11 cellular contexts compared by ENCODE assay signal in genomic region chr1:109530457-109531204, GRCh38. TPM values are rescaled to one million over a fixed set of nuclear protein-coding genes. Genes with fewer than 3 reads are reported as not detected.
DNase-seq lines count a peak whose midpoint lies in the region; ATAC-seq and TF ChIP-seq lines count a peak whose summit lies in the region.
"Had no signal": no experiment of that assay in that cellular context is flagged by ENCODE, and none has a peak within 500 bp of the region (broad histone marks: within the 10 kb centered on the region; RNA-seq: fewer than 3 reads in every experiment).

No MANE protein-coding gene starts in this region.

- no peaks in the 10 kb centered on the region for H3K36me3 Mint-ChIP-seq in activated CD4-positive, alpha-beta T cell treated with anti-CD3 and anti-CD28 coated beads for 36 hours (ENCODE audit: low read depth)

- no peaks in the 10 kb centered on the region for H3K27me3 Mint-ChIP-seq in activated CD4-positive, alpha-beta T cell treated with anti-CD3 and anti-CD28 coated beads for 36 hours

- peak in 18 of 56 donors; percentile 6 to 34 (median 18) for TF ChIP-seq CTCF in dorsolateral prefrontal cortex (IDR thresholded peaks at IDR 0.05 in 54 of 56, conservative IDR thresholded peaks at IDR 0.05 in 2 of 56; ENCODE audit: low read depth in 1 of 56, partially characterized antibody in 56 of 56)

- H3K4me3 ChIP-seq in dorsolateral prefrontal cortex = peak overlapping the region in 4 of 59 donors; percentile 10 to 27 (median 22)
- H3K4me3 ChIP-seq: right lobe of liver had no signal

- ATAC-seq in activated CD4-positive, alpha-beta T cell treated with anti-CD3 and anti-CD28 coated beads for 36 hours = no peak
- ATAC-seq in HG03108 (IDR thresholded peaks at IDR 0.05; ENCODE audit: unreplicated experiment) (no peak), GM21526 (IDR thresholded peaks at IDR 0.05; ENCODE audit: low FRiP score, unreplicated experiment) (no peak)
- ATAC-seq: right lobe of liver had no signal

- POLR2A ChIA-PET in activated CD4-positive, alpha-beta T cell treated with anti-CD3 and anti-CD28 coated beads for 36 hours (lab: Charles Lee) = interaction anchor here (0.7 kb wide), 1 partner anchor 14 kb away, joined by 3 read pairs; no protein-coding TSS in a partner anchor

- no peak for DNase-seq in activated CD4-positive, alpha-beta T cell treated with anti-CD3 and anti-CD28 coated beads for 36 hours
- no peak for DNase-seq in activated CD4-positive, alpha-beta T cell treated with anti-CD3 and anti-CD28 coated beads, Interleukin-2, amount 50 U/mL, for 1 hour
- DNase-seq in NCI-H524 treated with DMSO at 0.1 percent for 48 hours (lab: John Stamatoyannopoulos, UW) = peak; percentile 98
- DNase-seq in dorsolateral prefrontal cortex = peak in 4 of 10 donors; percentile 53 to 64 (median 56)
- DNase-seq in stimulated activated CD8-positive, alpha-beta memory T cell treated with anti-CD3 and anti-CD28 coated beads, Interleukin-4, amount 100 ng/mL, for 48 hours = peak; percentile 20
- no peak for DNase-seq in activated CD4-positive, alpha-beta T cell treated with anti-CD3 and anti-CD28 coated beads, Interleukin-2, amount 50 U/mL, for 4 hours

- H3K9me3 Mint-ChIP-seq in activated CD4-positive, alpha-beta T cell treated with anti-CD3 and anti-CD28 coated beads for 36 hours (ENCODE audit: low read depth) = no peaks in the 10 kb centered on the region

- no peak overlapping the region for H3K4me3 Mint-ChIP-seq in activated CD4-positive, alpha-beta T cell treated with anti-CD3 and anti-CD28 coated beads for 36 hours

- H3K4me1 Mint-ChIP-seq in activated CD4-positive, alpha-beta T cell treated with anti-CD3 and anti-CD28 coated beads for 36 hours = peaks cover 22% of the 10 kb centered on the region

- intact Hi-C loops in activated CD4-positive, alpha-beta T cell treated with anti-CD3 and anti-CD28 coated beads for 36 hours (cut with DNase I, micrococcal nuclease) = no loop called here
- intact Hi-C loops in dorsolateral prefrontal cortex (cut with DNase I) = loop anchor here (5.0 kb wide), 2 partner anchors 103 to 248 kb away; partner anchors contain the start of genes PSMA5 (in 2 of the 2) and PSRC1 (in 1 of the 2)

- H3K27ac ChIP-seq in dorsolateral prefrontal cortex = peak overlapping the region; percentile 29 to 92 (median 84)
- H3K27ac ChIP-seq: right lobe of liver had no signal

- peak overlapping the region; percentile 49 for H3K27ac Mint-ChIP-seq in activated CD4-positive, alpha-beta T cell treated with anti-CD3 and anti-CD28 coated beads for 36 hours

- CTCF ChIA-PET in activated CD4-positive, alpha-beta T cell treated with anti-CD3 and anti-CD28 coated beads for 36 hours (lab: Charles Lee) = interaction anchor here (0.6 to 21.9 kb wide), 12 partner anchors 8 to 289 kb away, joined by 3 to 864 read pairs (median 9); partner anchors contain the start of genes AMIGO1, ATXN7L2, CYB561D1 and GNAI3

- no peaks in the 10 kb centered on the region for H3K27me3 ChIP-seq in dorsolateral prefrontal cortex
- H3K27me3 ChIP-seq: right lobe of liver had no signal

RNA-seq across cellular contexts. Expression of gene GPR61, which starts 9.0 kb away (rescaled TPM):
- total RNA-seq in activated CD4-positive, alpha-beta T cell treated with anti-CD3 and anti-CD28 coated beads for 36 hours = under 1 TPM in 1 of 2 experiments, not detected in 1; 0.34 TPM
- 10 to 100 TPM in 119 of 120 experiments, 1 to 10 TPM in 1; 8.5 to 48.4 (median 29.2) TPM for total RNA-seq in dorsolateral prefrontal cortex
- total RNA-seq: endothelial cell of umbilical vein, M059J, right lobe of liver had no signal

RNA-seq across cellular contexts. Expression of gene GNAI3, which starts 17.8 kb away (rescaled TPM):
- 1 to 10 TPM; 7.1 to 9.6 TPM for total RNA-seq in activated CD4-positive, alpha-beta T cell treated with anti-CD3 and anti-CD28 coated beads for 36 hours
- 1 to 10 TPM; 3.6 to 7.2 (median 5.2) TPM for total RNA-seq in dorsolateral prefrontal cortex

RNA-seq across cellular contexts. Expression of gene AMIGO1, which starts 21.1 kb away (rescaled TPM):
- 1 to 10 TPM; 1.8 to 2.0 TPM for total RNA-seq in activated CD4-positive, alpha-beta T cell treated with anti-CD3 and anti-CD28 coated beads for 36 hours
- total RNA-seq in dorsolateral prefrontal cortex = 10 to 100 TPM; 18.0 to 60.3 (median 44.1) TPM

RNA-seq across cellular contexts. Expression of gene CYB561D1, which starts 36.7 kb away (rescaled TPM):
- total RNA-seq in activated CD4-positive, alpha-beta T cell treated with anti-CD3 and anti-CD28 coated beads for 36 hours = 1 to 10 TPM; 7.1 to 8.7 TPM
- total RNA-seq in dorsolateral prefrontal cortex = 10 to 100 TPM in 117 of 120 experiments, 1 to 10 TPM in 3; 9.4 to 21.7 (median 14.9) TPM

RNA-seq across cellular contexts. Expression of gene ATXN7L2, which starts 46.9 kb away (rescaled TPM):
- total RNA-seq in activated CD4-positive, alpha-beta T cell treated with anti-CD3 and anti-CD28 coated beads for 36 hours = 10 to 100 TPM; 11.7 to 13.0 TPM
- 10 to 100 TPM in 105 of 120 experiments, 1 to 10 TPM in 15; 6.6 to 31.7 (median 13.9) TPM for total RNA-seq in dorsolateral prefrontal cortex

Comparison
In these comparisons a context has a peak if more than half of its experiments do, and no peak if none do; other contexts are left out.
1. DNase-seq: peak in NCI-H524 treated with DMSO at 0.1 percent for 48 hours (single experiment) and stimulated activated CD8-positive, alpha-beta memory T cell treated with anti-CD3 and anti-CD28 coated beads, Interleukin-4, amount 100 ng/mL, for 48 hours (single experiment); none in activated CD4-positive, alpha-beta T cell treated with anti-CD3 and anti-CD28 coated beads for 36 hours (single experiment), activated CD4-positive, alpha-beta T cell treated with anti-CD3 and anti-CD28 coated beads, Interleukin-2, amount 50 U/mL, for 1 hour (single experiment) and activated CD4-positive, alpha-beta T cell treated with anti-CD3 and anti-CD28 coated beads, Interleukin-2, amount 50 U/mL, for 4 hours (0 of 2).
2. RNA of gene GPR61, which starts 9.0 kb away (total RNA-seq): 8.5 to 48.4 TPM in dorsolateral prefrontal cortex; 0.34 TPM in activated CD4-positive, alpha-beta T cell treated with anti-CD3 and anti-CD28 coated beads for 36 hours; every median in the first group is over 4 times any median in the second.
3. RNA of gene AMIGO1, which starts 21.1 kb away (total RNA-seq): 18.0 to 60.3 TPM in dorsolateral prefrontal cortex; 1.8 to 2.0 TPM in activated CD4-positive, alpha-beta T cell treated with anti-CD3 and anti-CD28 coated beads for 36 hours; every median in the first group is over 4 times any median in the second.
4. intact Hi-C loops: an anchor here in dorsolateral prefrontal cortex (5.0 kb wide); none called in activated CD4-positive, alpha-beta T cell treated with anti-CD3 and anti-CD28 coated beads for 36 hours.